Comparison of ENCODE assay signal across 8 cellular contexts in the genomic region with DNA sequence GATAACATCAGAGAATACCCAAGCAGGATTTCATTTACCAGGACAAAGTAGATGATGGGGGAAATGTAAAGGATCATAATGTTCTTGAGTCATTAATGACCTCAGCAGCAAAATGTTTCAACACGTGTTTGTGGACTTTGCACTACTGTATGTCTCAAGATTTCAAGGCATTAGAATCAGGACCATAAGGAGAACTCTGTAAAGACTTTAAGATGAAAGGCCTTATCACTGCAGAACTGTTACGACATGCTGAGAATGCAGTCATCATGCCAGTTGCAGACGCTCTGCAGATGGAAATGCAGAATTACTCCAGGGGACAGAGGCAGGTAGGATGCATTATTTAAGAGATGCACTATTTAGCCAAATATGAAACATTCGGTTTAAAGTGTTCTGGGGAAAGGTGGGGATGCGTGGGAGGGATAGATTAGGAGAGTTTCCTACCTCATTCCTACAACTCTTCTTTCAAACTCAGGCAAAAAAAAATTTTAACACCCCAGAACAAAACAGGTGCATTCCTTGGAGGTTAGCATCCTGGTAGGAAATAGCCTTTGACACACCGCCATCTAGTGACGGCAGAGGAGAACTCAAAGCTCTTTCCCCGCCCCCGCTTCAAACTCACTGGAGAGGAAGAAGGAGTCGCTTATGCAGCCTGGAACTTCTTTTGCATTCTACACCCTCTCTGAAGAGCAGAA. TPM values are rescaled to one million over a fixed set of nuclear protein-coding genes. Genes with fewer than 3 reads are reported as not detected.
DNase-seq lines count a peak whose midpoint lies in the region; ATAC-seq lines count a peak whose summit lies in the region.

No MANE protein-coding gene starts in this region.

- no peak overlapping the region for H4K8ac ChIP-seq in mesenchymal stem cell (ENCODE audit: low read length)

- POLR2A ChIA-PET in activated CD4-positive, alpha-beta memory T cell treated with anti-CD3 and anti-CD28 coated beads, Interleukin-2, amount 10 ng/mL, durations not matched to agents 7 days and 5 days (lab: Charles Lee), result interaction anchor here (0.6 kb wide), 1 partner anchor 9 kb away, joined by 3 read pairs; no protein-coding TSS in a partner anchor

- no peak overlapping the region for H3K23ac ChIP-seq in mesenchymal stem cell (ENCODE audit: low read length in 2 of 2)

- no peak overlapping the region for H2BK120ac ChIP-seq in mesenchymal stem cell (ENCODE audit: low read depth, low read length)

- H3K27ac Mint-ChIP-seq in activated CD4-positive, alpha-beta memory T cell treated with anti-CD3 and anti-CD28 coated beads, Interleukin-2, amount 10 ng/mL, durations not matched to agents 7 days and 5 days, result no peak overlapping the region

- no peaks in the 10 kb centered on the region for H3K4me1 Mint-ChIP-seq in activated CD4-positive, alpha-beta memory T cell treated with anti-CD3 and anti-CD28 coated beads, Interleukin-2, amount 10 ng/mL, durations not matched to agents 7 days and 5 days

- H4K91ac ChIP-seq in mesenchymal stem cell (ENCODE audit: low read length), result no peak overlapping the region

- peaks cover 20 to 26% of the 10 kb centered on the region in 2 experiments for H3K27me3 ChIP-seq in mesenchymal stem cell (ENCODE audit: control insufficient read depth in 1 of 2, insufficient read depth in 1 of 2, low read length in 2 of 2)

- peak; percentile 67 for DNase-seq in DMS53 (lab: John Stamatoyannopoulos, UW)
- DNase-seq in NCI-H748 (lab: John Stamatoyannopoulos, UW; ENCODE audit: unreplicated experiment), result peak; percentile 60
- peak; percentile 69 for DNase-seq in activated CD4-positive, alpha-beta memory T cell treated with anti-CD3 and anti-CD28 coated beads, Interleukin-2, amount 10 ng/mL, durations not matched to agents 7 days and 5 days
- DNase-seq in effector CD8-positive, alpha-beta T cell (lab: John Stamatoyannopoulos, UW), result peak; percentile 46
- peak; percentile 72 for DNase-seq in mesenchymal stem cell
- DNase-seq in stimulated activated CD8-positive, alpha-beta memory T cell treated with anti-CD3 and anti-CD28 coated beads, Interleukin-15, amount 100 ng/mL, for 48 hours (ENCODE audit: low read depth in 2 of 2), result peak; percentile 33 to 35

- no peak overlapping the region for H3K9ac ChIP-seq in mesenchymal stem cell (ENCODE audit: low read length)

- H2AK5ac ChIP-seq in mesenchymal stem cell (ENCODE audit: low read length, severe bottlenecking), result no peak overlapping the region

- no peaks in the 10 kb centered on the region for H3K9me3 ChIP-seq in mesenchymal stem cell (ENCODE audit: control insufficient read depth, low read length)

- peaks cover 11% of the 10 kb centered on the region for H3K27me3 Mint-ChIP-seq in activated CD4-positive, alpha-beta memory T cell treated with anti-CD3 and anti-CD28 coated beads, Interleukin-2, amount 10 ng/mL, durations not matched to agents 7 days and 5 days

- no peak overlapping the region for H3K4me2 ChIP-seq in mesenchymal stem cell (ENCODE audit: low read length, poor library complexity, severe bottlenecking)

- peak; percentile 62 for ATAC-seq in HG02678 (IDR thresholded peaks at IDR 0.05; ENCODE audit: unreplicated experiment)
- ATAC-seq in HG02938 (IDR thresholded peaks at IDR 0.05; ENCODE audit: unreplicated experiment), result no peak

- no peaks in the 10 kb centered on the region for H3K9me3 Mint-ChIP-seq in activated CD4-positive, alpha-beta memory T cell treated with anti-CD3 and anti-CD28 coated beads, Interleukin-2, amount 10 ng/mL, durations not matched to agents 7 days and 5 days

- no peak overlapping the region for H2BK12ac ChIP-seq in mesenchymal stem cell (ENCODE audit: low read length in 2 of 2)

- H3K4ac ChIP-seq in mesenchymal stem cell (ENCODE audit: low read depth in 1 of 2, low read length in 2 of 2), result no peak overlapping the region

- no peak overlapping the region for H2AFZ ChIP-seq in mesenchymal stem cell (ENCODE audit: low read depth, low read length)

- peak overlapping the region in 1 of 2 experiments; percentile 54 for H3K4me3 ChIP-seq in mesenchymal stem cell (ENCODE audit: insufficient read depth in 1 of 2, low read depth in 1 of 2, low read length in 2 of 2)

- WGBS in mesenchymal stem cell, result 17% methylated on average over 7 of the region's 10 CpGs

- no peak overlapping the region for H3K27ac ChIP-seq in mesenchymal stem cell (ENCODE audit: low read length, poor library complexity, severe bottlenecking)

- no peak overlapping the region for H3K18ac ChIP-seq in mesenchymal stem cell (ENCODE audit: low read depth in 1 of 2, low read length in 2 of 2)

- no peak overlapping the region for H2BK5ac ChIP-seq in mesenchymal stem cell (ENCODE audit: low read depth, low read length, poor library complexity, severe bottlenecking)

- no peaks in the 10 kb centered on the region for H3K36me3 ChIP-seq in mesenchymal stem cell (ENCODE audit: control insufficient read depth in 1 of 2, insufficient read depth in 2 of 2, low read depth in 1 of 2, low read length in 2 of 2)

- no peaks in the 10 kb centered on the region for H3K36me3 Mint-ChIP-seq in activated CD4-positive, alpha-beta memory T cell treated with anti-CD3 and anti-CD28 coated beads, Interleukin-2, amount 10 ng/mL, durations not matched to agents 7 days and 5 days (ENCODE audit: low read depth)

- no peak overlapping the region for H2BK15ac ChIP-seq in mesenchymal stem cell (ENCODE audit: low read depth, poor library complexity, severe bottlenecking)

- H3K4me3 Mint-ChIP-seq in activated CD4-positive, alpha-beta memory T cell treated with anti-CD3 and anti-CD28 coated beads, Interleukin-2, amount 10 ng/mL, durations not matched to agents 7 days and 5 days, result no peak overlapping the region

- no peaks in the 10 kb centered on the region for H3K79me1 ChIP-seq in mesenchymal stem cell (replicated peaks; ENCODE audit: low read length, poor library complexity, severe bottlenecking)

- no peaks in the 10 kb centered on the region for H3K4me1 ChIP-seq in mesenchymal stem cell (ENCODE audit: control insufficient read depth, insufficient read depth, low read depth, low read length)

- CTCF ChIA-PET in activated CD4-positive, alpha-beta memory T cell treated with anti-CD3 and anti-CD28 coated beads, Interleukin-2, amount 10 ng/mL, durations not matched to agents 7 days and 5 days (lab: Charles Lee), result interaction anchor here (0.6 to 3.4 kb wide), 7 partner anchors 10 to 977 kb away, joined by 3 to 28 read pairs (median 3); no protein-coding TSS in a partner anchor

- no peak overlapping the region for H3K14ac ChIP-seq in mesenchymal stem cell (ENCODE audit: low read length in 2 of 2)

RNA-seq across cellular contexts. Expression of a gene that starts 43.3 kb away (rescaled TPM):
- not detected for total RNA-seq in activated CD4-positive, alpha-beta memory T cell treated with anti-CD3 and anti-CD28 coated beads, Interleukin-2, amount 10 ng/mL, durations not matched to agents 7 days and 5 days
- not detected for polyA plus RNA-seq in mesenchymal stem cell (2013, experiment 1 of 2)
- polyA plus RNA-seq in mesenchymal stem cell (2013, experiment 2 of 2), result not detected
